ENCODE assay signal across 8 cellular contexts in genomic region chr1:154198756-154199562, GRCh38. TPM values are rescaled to one million over a fixed set of nuclear protein-coding genes. Genes with fewer than 3 reads are reported as not detected.
DNase-seq lines count a peak whose midpoint lies in the region; ATAC-seq and TF ChIP-seq lines count a peak whose summit lies in the region.

No MANE protein-coding gene starts in this region.

- H3K36me3 Mint-ChIP-seq in osteocyte (ENCODE audit: unreplicated experiment): no peaks in the 10 kb centered on the region

- no peaks in the 10 kb centered on the region for H3K9me3 Mint-ChIP-seq in osteocyte (ENCODE audit: unreplicated experiment)

- no peak overlapping the region for H3K4me3 Mint-ChIP-seq in osteocyte (ENCODE audit: unreplicated experiment)

- TF ChIP-seq CTCF in AG09319 (IDR thresholded peaks at IDR 0.05; ENCODE audit: low read depth, low read length): peak; percentile 58
- TF ChIP-seq CTCF in GM12864 (IDR thresholded peaks at IDR 0.05; ENCODE audit: low read depth, low read length, missing control alignments): peak; percentile 60
- peak; percentile 60 for TF ChIP-seq CTCF in fibroblast of the aortic adventitia (IDR thresholded peaks at IDR 0.05; ENCODE audit: insufficient read depth, low read length)
- peak; percentile 58 for TF ChIP-seq CTCF in osteocyte (IDR thresholded peaks at IDR 0.05)

- H3K27me3 Mint-ChIP-seq in osteocyte (ENCODE audit: unreplicated experiment): peaks cover 17% of the 10 kb centered on the region

- no peaks in the 10 kb centered on the region for H3K4me1 Mint-ChIP-seq in osteocyte (ENCODE audit: unreplicated experiment)

- H3K27ac Mint-ChIP-seq in osteocyte (ENCODE audit: unreplicated experiment): no peak overlapping the region

- DNase-seq in AG09319 (ENCODE audit: extremely low read depth, low read depth) (no peak), GM12864 (ENCODE audit: low read depth) (no peak), NCI-H2107 (lab: John Stamatoyannopoulos, UW) (peak; percentile 12), fibroblast of the aortic adventitia (ENCODE audit: low read depth) (peak; percentile 79), osteocyte (ENCODE audit: extremely low spot score, unreplicated experiment) (no peak), NCI-H2171 (lab: John Stamatoyannopoulos, UW) (no peak)
- peak; percentile 24 for DNase-seq in activated CD4-positive, alpha-beta T cell treated with anti-CD3 and anti-CD28 coated beads, Interleukin-2, amount 50 U/mL, for 1 hour

- no peak for ATAC-seq in HG02885 (IDR thresholded peaks at IDR 0.05; ENCODE audit: poor library complexity, unreplicated experiment)

- H3K4me3 ChIP-seq in GM12864 (ENCODE audit: low read depth, low read length) (no peak overlapping the region), fibroblast of the aortic adventitia (ENCODE audit: low read depth, low read length) (peak overlapping the region; percentile 28)

RNA-seq across cellular contexts. Expression of gene TPM3, which starts 7.1 kb away (rescaled TPM):
- total RNA-seq in fibroblast of the aortic adventitia (ENCODE audit: low replicate concordance) (427 and 649 TPM in 2 replicates), osteocyte (194 TPM in 2 replicates)

RNA-seq across cellular contexts. Expression of gene CFAP141, which starts 7.2 kb away (rescaled TPM):
- total RNA-seq in fibroblast of the aortic adventitia (ENCODE audit: low replicate concordance) (not detected in 2 replicates), osteocyte (not detected in 2 replicates)

RNA-seq across cellular contexts. Expression of gene UBAP2L, which starts 21.8 kb away (rescaled TPM):
- total RNA-seq in fibroblast of the aortic adventitia (ENCODE audit: low replicate concordance) (115 and 121 TPM in 2 replicates), osteocyte (224 and 236 TPM in 2 replicates)

RNA-seq across cellular contexts. Expression of gene NUP210L, which starts 44.1 kb away (rescaled TPM):
- total RNA-seq in fibroblast of the aortic adventitia (ENCODE audit: low replicate concordance) (0.09 TPM in 1 of 2 replicates, not detected in the other), osteocyte (not detected in 2 replicates)

Comparison
In these comparisons a context has a peak if more than half of its experiments do, and no peak if none do; other contexts are left out.
1. DNase-seq: peak in NCI-H2107 (single experiment), activated CD4-positive, alpha-beta T cell treated with anti-CD3 and anti-CD28 coated beads, Interleukin-2, amount 50 U/mL, for 1 hour (single experiment) and fibroblast of the aortic adventitia (single experiment); none in AG09319 (single experiment), GM12864 (single experiment), osteocyte (single experiment) and NCI-H2171 (single experiment).
2. Peak in every context shown above with its lines, with median percentiles within 50 percentile points of each other: CTCF ChIP-seq.